Comparison of ENCODE assay signal across 8 cellular contexts in the genomic region with DNA sequence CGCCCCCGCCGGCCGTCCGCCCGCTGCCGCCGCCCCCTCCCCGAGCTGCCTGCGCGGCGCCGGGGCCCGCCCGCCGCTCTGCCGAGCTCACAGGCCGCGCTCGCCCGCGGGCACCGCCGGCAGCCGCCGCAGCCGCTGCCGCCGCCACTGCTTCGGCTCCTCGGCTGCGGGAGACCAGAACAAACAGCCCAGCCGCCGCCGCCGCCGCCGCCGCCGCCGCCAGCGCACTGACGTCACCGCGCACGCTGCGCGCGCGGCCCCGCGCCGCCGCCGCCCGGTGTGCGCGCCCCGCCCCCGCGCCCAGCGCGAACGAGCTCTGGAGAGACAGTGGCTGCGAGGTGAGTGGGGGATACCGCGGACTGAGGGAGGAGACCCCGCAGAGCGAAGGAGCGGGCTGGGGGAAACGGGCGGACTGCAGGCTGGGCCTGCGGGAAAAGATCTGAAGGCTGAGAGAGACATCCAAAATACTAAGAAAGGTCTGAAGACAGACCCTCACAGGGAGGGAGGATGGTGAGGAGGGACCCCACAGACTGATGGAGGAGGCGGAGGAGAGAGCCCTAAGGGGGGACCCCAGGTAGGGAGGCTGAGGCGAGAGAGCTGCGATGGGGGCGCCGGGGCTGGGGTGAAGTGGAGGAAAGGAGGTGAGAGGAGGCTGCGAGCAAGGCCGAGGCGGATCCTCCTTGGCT. TPM values are rescaled to one million over a fixed set of nuclear protein-coding genes. Genes with fewer than 3 reads are reported as not detected.
A peak's percentile ranks its signal among the peaks of the same experiment; 100 is the strongest.
DNase-seq lines count a peak whose midpoint lies in the region; ATAC-seq and TF ChIP-seq lines count a peak whose summit lies in the region.

A gene (minus strand): TSS at position 229 of the 686 bp plus-strand sequence. CDS start 59,440 bp downstream, outside the sequence.

- H3K9me3 Mint-ChIP-seq in CD14-positive monocyte, result peaks cover 0 to 8% (median 0%) of the 10 kb centered on the region in 7 donors
- no peaks in the 10 kb centered on the region for H3K9me3 Mint-ChIP-seq in activated naive CD4-positive, alpha-beta T cell treated with anti-CD3 and anti-CD28 coated beads, Interleukin-2, amount 50 U/mL, for 24 hours

- peaks cover 14% of the 10 kb centered on the region for H3K4me1 ChIP-seq in ovary (ENCODE audit: insufficient read depth)
- peaks cover 37 to 41% of the 10 kb centered on the region in 2 donors for H3K4me1 ChIP-seq in thyroid gland

- peaks cover 0 to 5% (median 0%) of the 10 kb centered on the region in 3 donors for H3K27me3 Mint-ChIP-seq in CD14-positive monocyte (ENCODE audit: low read depth in 3 of 3)
- no peaks in the 10 kb centered on the region for H3K27me3 Mint-ChIP-seq in activated naive CD4-positive, alpha-beta T cell treated with anti-CD3 and anti-CD28 coated beads, Interleukin-2, amount 50 U/mL, for 24 hours

- H3K27ac ChIP-seq in SK-N-MC, result peak within 1 kb of the TSS; percentile 78; the same call in 1 of the 2 replicates
- H3K27ac ChIP-seq in ovary, result peak within 1 kb of the TSS; percentile 91 to 99
- H3K27ac ChIP-seq in thyroid gland, result peak within 1 kb of the TSS; percentile 47 to 89 (median 89)

- peak within 1 kb of the TSS; percentile 93 for H3K9ac ChIP-seq in SK-N-MC (ENCODE audit: insufficient read length)

- peak within 1 kb of the TSS; percentile 98 to 99 for H3K4me3 Mint-ChIP-seq in CD14-positive monocyte
- H3K4me3 Mint-ChIP-seq in activated naive CD4-positive, alpha-beta T cell treated with anti-CD3 and anti-CD28 coated beads, Interleukin-2, amount 50 U/mL, for 24 hours, result peak within 1 kb of the TSS; percentile 96

- TF ChIP-seq POLR2A in ovary (IDR thresholded peaks at IDR 0.05), result no peak
- TF ChIP-seq POLR2A in thyroid gland (IDR thresholded peaks at IDR 0.05), result peak; percentile 65 to 77

- TF ChIP-seq CTCF in CD14-positive monocyte (IDR thresholded peaks at IDR 0.05) (no peak), ovary (IDR thresholded peaks at IDR 0.05) (no peak), thyroid gland (IDR thresholded peaks at IDR 0.05) (no peak)

- H3K9me3 ChIP-seq in SK-N-MC (ENCODE audit: low read depth, low read length) (no peaks in the 10 kb centered on the region), ovary (no peaks in the 10 kb centered on the region), thyroid gland (no peaks in the 10 kb centered on the region)

- peak within 1 kb of the TSS; percentile 98 for H3K4me3 ChIP-seq in SK-N-MC
- H3K4me3 ChIP-seq in ovary, result peak within 1 kb of the TSS; percentile 68
- H3K4me3 ChIP-seq in thyroid gland (replicated peaks in 1 of 3), result peak within 1 kb of the TSS; percentile 90 to 95 (median 93)

- TF ChIP-seq EP300 in ovary (IDR thresholded peaks at IDR 0.05), result no peak

- intact Hi-C loops in CD14-positive monocyte (cut with micrococcal nuclease) (loop anchor here in 1 of 2 donors (5.0 to 10.0 kb wide), 2 partner anchors 45 to 48 kb away; a partner anchor contains a TSS), Right ventricle myocardium inferior (cut with DNase I) (no loop called here), ovary (cut with DNase I) (loop anchor here in 2 of 4 donors (1.0 to 10.0 kb wide), 3 partner anchors 47 to 85 kb away; a partner anchor contains a TSS), thyroid gland (cut with DNase I) (loop anchor here (5.0 kb wide), 1 partner anchor 65 kb away; no protein-coding TSS in a partner anchor)

- H3K27me3 ChIP-seq in ovary, result no peaks in the 10 kb centered on the region
- H3K27me3 ChIP-seq in thyroid gland, result no peaks in the 10 kb centered on the region

- DNase-seq in CD14-positive monocyte (ENCODE audit: low spot score) (peak; percentile 60), HuH-7.5 (ENCODE audit: low spot score) (peak; percentile 93), SK-N-MC (ENCODE audit: low read depth, low spot score) (no peak), Right ventricle myocardium inferior (ENCODE audit: missing footprints) (peak; percentile 90), ovary (peak; percentile 70 to 87 (median 81)), thyroid gland (peak; percentile 70 to 73)

- peaks cover 4 to 12% of the 10 kb centered on the region in 2 donors for H3K36me3 Mint-ChIP-seq in CD14-positive monocyte
- H3K36me3 Mint-ChIP-seq in activated naive CD4-positive, alpha-beta T cell treated with anti-CD3 and anti-CD28 coated beads, Interleukin-2, amount 50 U/mL, for 24 hours, result peaks cover 3% of the 10 kb centered on the region

- 0 to 3% (median 2%) methylated on average over 24 to 80 of the region's 81 CpGs for WGBS in ovary, 3 donors
- WGBS in thyroid gland, 2 donors, result 9% methylated on average over 21 to 23 of the region's 81 CpGs

- ATAC-seq in GM19397 (IDR thresholded peaks at IDR 0.05; ENCODE audit: unreplicated experiment), result peak; percentile 53
- ATAC-seq in Right ventricle myocardium inferior, result peak; percentile 79

- peak within 1 kb of the TSS; percentile 95 to 99 (median 99) for H3K27ac Mint-ChIP-seq in CD14-positive monocyte
- H3K27ac Mint-ChIP-seq in activated naive CD4-positive, alpha-beta T cell treated with anti-CD3 and anti-CD28 coated beads, Interleukin-2, amount 50 U/mL, for 24 hours, result peak within 1 kb of the TSS; percentile 90

- H3K4me1 Mint-ChIP-seq in CD14-positive monocyte, result peaks cover 50% of the 10 kb centered on the region
- H3K4me1 Mint-ChIP-seq in activated naive CD4-positive, alpha-beta T cell treated with anti-CD3 and anti-CD28 coated beads, Interleukin-2, amount 50 U/mL, for 24 hours, result peaks cover 44% of the 10 kb centered on the region

- H3K36me3 ChIP-seq in SK-N-MC (ENCODE audit: insufficient read depth, low read length), result no peaks in the 10 kb centered on the region
- no peaks in the 10 kb centered on the region for H3K36me3 ChIP-seq in ovary
- no peaks in the 10 kb centered on the region for H3K36me3 ChIP-seq in thyroid gland

RNA-seq across cellular contexts. Expression of the gene that starts here (rescaled TPM):
- polyA plus RNA-seq in CD14-positive monocyte (1 to 10 TPM; 3.7 to 4.2 TPM), ovary (10 to 100 TPM; 30.1 to 31.0 TPM)
- total RNA-seq in Right ventricle myocardium inferior (56.5 TPM), ovary (100 to 1,000 TPM in 4 of 7 donors, 10 to 100 TPM in 3; 19.6 to 127 (median 100) TPM), thyroid gland (10 to 100 TPM; 20.8 to 78.1 (median 32.4) TPM)

Comparison
In these comparisons a context has a peak if more than half of its experiments do, and no peak if none do; other contexts are left out.
1. RNA of the gene that starts here (polyA plus RNA-seq): 30.1 to 31.0 TPM in ovary; 3.7 to 4.2 TPM in CD14-positive monocyte; every median in the first group is over 4 times any median in the second.
2. Peak in every context shown above with its lines, with median percentiles within 50 percentile points of each other: H3K27ac ChIP-seq and H3K4me3 ChIP-seq.